In genomic region chr16:55474821-55475220, GRCh38 we compare ENCODE assay signal across 18 cellular contexts. TPM values are rescaled to one million over a fixed set of nuclear protein-coding genes. Genes with fewer than 3 reads are reported as not detected.
A peak's percentile ranks its signal among the peaks of the same experiment; 100 is the strongest.
DNase-seq lines count a peak whose midpoint lies in the region; ATAC-seq, FAIRE-seq and TF ChIP-seq lines count a peak whose summit lies in the region.
"Had no signal": no experiment of that assay in that cellular context is flagged by ENCODE, and none has a peak within 500 bp of the region (broad histone marks: within the 10 kb centered on the region; RNA-seq: fewer than 3 reads in every experiment).

No MANE protein-coding gene starts in this region.

- POLR2A ChIA-PET in Panc1 (lab: Charles Lee) = no interaction called here
- POLR2A ChIA-PET in activated CD4-positive, alpha-beta memory T cell treated with anti-CD3 and anti-CD28 coated beads for 36 hours (lab: Charles Lee) = no interaction called here

- H3K4me3 ChIP-seq in GM23248 (no peak overlapping the region), Panc1 (ENCODE audit: low read depth in 2 of 2, low read length in 2 of 2) (no peak overlapping the region), mesendoderm (ENCODE audit: low read length) (no peak overlapping the region), skeletal muscle tissue (ENCODE audit: low read length in 3 of 3) (no peak overlapping the region)
- H3K4me3 ChIP-seq: A549 had no signal

- H3K27ac ChIP-seq in GM23248 = no peak overlapping the region
- peak overlapping the region; percentile 74 for H3K27ac ChIP-seq in Panc1 (ENCODE audit: low read length)
- H3K27ac ChIP-seq in mesendoderm (ENCODE audit: low read depth, low read length) = peak overlapping the region; percentile 0
- H3K27ac ChIP-seq in skeletal muscle tissue (ENCODE audit: low read depth, low read length) = peak overlapping the region; percentile 8
- H3K27ac ChIP-seq: A549, C4-2B had no signal

- H3K79me1 ChIP-seq in mesendoderm (ENCODE audit: low read length) = no peaks in the 10 kb centered on the region

- TF ChIP-seq CTCF in Panc1 (IDR thresholded peaks at IDR 0.05) = no peak

- H3K9ac ChIP-seq in GM23248 (no peak overlapping the region), mesendoderm (ENCODE audit: low read length) (no peak overlapping the region), skeletal muscle tissue (ENCODE audit: low read depth in 1 of 3, low read length in 3 of 3) (no peak overlapping the region)

- peaks cover 43% of the 10 kb centered on the region for H3K4me1 ChIP-seq in GM23248 (ENCODE audit: insufficient read depth)
- peaks cover 53% of the 10 kb centered on the region for H3K4me1 ChIP-seq in Panc1 (ENCODE audit: control insufficient read depth, insufficient read depth, low read length)
- H3K4me1 ChIP-seq in mesendoderm (ENCODE audit: control insufficient read depth, low read depth, low read length) = peaks cover 16% of the 10 kb centered on the region
- H3K4me1 ChIP-seq in skeletal muscle tissue (ENCODE audit: control insufficient read depth in 3 of 3, insufficient read depth in 3 of 3, low read length in 3 of 3) = peaks cover 26 to 28% (median 26%) of the 10 kb centered on the region in 3 donors

- peak overlapping the region; percentile 87 for H2AK5ac ChIP-seq in mesendoderm (ENCODE audit: low read length)

- peak overlapping the region; percentile 81 for H2BK5ac ChIP-seq in mesendoderm (ENCODE audit: low read length)

- H3K4me2 ChIP-seq in GM23248 (ENCODE audit: unreplicated experiment) (no peak overlapping the region), mesendoderm (ENCODE audit: low read length) (no peak overlapping the region)
- H3K4me2 ChIP-seq: A549 had no signal

- H3K56ac ChIP-seq in mesendoderm (ENCODE audit: low read length) = peak overlapping the region; percentile 62

- in situ Hi-C loops in GM23248 (cut with MboI) = loop anchor here (25.0 kb wide), 1 partner anchor 887 kb away; no protein-coding TSS in a partner anchor
- in situ Hi-C loops in Panc1 (cut with HindIII; ENCODE audit: low pct_unique_long_range_greater_than_20kb, low sequenced_read_pairs) = no loop called here

- H3K27me3 Mint-ChIP-seq in activated CD4-positive, alpha-beta memory T cell treated with anti-CD3 and anti-CD28 coated beads for 36 hours = peaks cover 26% of the 10 kb centered on the region

- H4K5ac ChIP-seq in mesendoderm (ENCODE audit: low read length) = no peak overlapping the region

- DNase-seq in GM23248 (peak; percentile 26), Panc1 (ENCODE audit: low read depth, low spot score) (no peak), mesendoderm (peak; percentile 30), erythroblast (lab: John Stamatoyannopoulos, UW) (no peak), NCI-H524 treated with DMSO at 0.1 percent for 48 hours (lab: John Stamatoyannopoulos, UW) (no peak), GM19239 (ENCODE audit: insufficient read length, low spot score) (no peak)
- no peak for DNase-seq in activated CD4-positive, alpha-beta memory T cell treated with anti-CD3 and anti-CD28 coated beads for 36 hours
- DNase-seq: BE2C; CD4-positive, alpha-beta memory T cell; DMS79 treated with DMSO at 0.1 percent for 48 hours; EL; GOT3; H9 had no signal

- H3K4me1 Mint-ChIP-seq in activated CD4-positive, alpha-beta memory T cell treated with anti-CD3 and anti-CD28 coated beads for 36 hours (ENCODE audit: low read depth) = peaks cover 10% of the 10 kb centered on the region

- no peak for FAIRE-seq in GM19239 (lab: Jason Lieb, UNC)
- FAIRE-seq: A549, G401.6, GM12891 had no signal

- H3K79me2 ChIP-seq in GM23248 (ENCODE audit: insufficient read depth) (peaks cover 7% of the 10 kb centered on the region), mesendoderm (ENCODE audit: control insufficient read depth, insufficient read depth, low read length) (no peaks in the 10 kb centered on the region)

- H2BK120ac ChIP-seq in mesendoderm (ENCODE audit: low read depth, low read length) = no peak overlapping the region

- H3K27me3 ChIP-seq in GM23248 (replicated peaks; ENCODE audit: insufficient read depth) = no peaks in the 10 kb centered on the region
- H3K27me3 ChIP-seq in Panc1 (ENCODE audit: control insufficient read depth, insufficient read depth, low read length) = no peaks in the 10 kb centered on the region
- H3K27me3 ChIP-seq in mesendoderm (ENCODE audit: insufficient read depth, low read length, poor library complexity) = no peaks in the 10 kb centered on the region
- peaks cover 8 to 12% (median 9%) of the 10 kb centered on the region in 3 donors for H3K27me3 ChIP-seq in skeletal muscle tissue (ENCODE audit: control insufficient read depth in 3 of 3, insufficient read depth in 3 of 3, low read length in 3 of 3)
- H3K27me3 ChIP-seq: BE2C had no signal

- WGBS in GM23248 (ENCODE audit: low coverage in 1 of 2, low lambda C conversion rate in 2 of 2, missing lambda C conversion rate in 2 of 2), 2 experiments = 67 to 80% methylated on average over 3 of the region's 3 CpGs
- no CpG with 5 or more reads among the region's 3 CpGs for WGBS in mesendoderm (ENCODE audit: extremely low coverage, insufficient coverage, low lambda C conversion rate)

- H3K4ac ChIP-seq in mesendoderm (ENCODE audit: low read depth, low read length) = peak overlapping the region; percentile 58

- no peaks in the 10 kb centered on the region for H4K20me1 ChIP-seq in GM23248 (ENCODE audit: insufficient read depth)

- CTCF ChIA-PET in Panc1 (lab: Charles Lee) = no interaction called here
- CTCF ChIA-PET in activated CD4-positive, alpha-beta memory T cell treated with anti-CD3 and anti-CD28 coated beads for 36 hours (lab: Charles Lee) = interaction anchor here (2.8 kb wide), 1 partner anchor 10 kb away, joined by 17 read pairs; no protein-coding TSS in a partner anchor

- H2BK15ac ChIP-seq in mesendoderm (replicated peaks; ENCODE audit: low read depth) = no peak overlapping the region

- no peak overlapping the region for H3K23ac ChIP-seq in mesendoderm (ENCODE audit: low read length)

- H3K9me3 Mint-ChIP-seq in activated CD4-positive, alpha-beta memory T cell treated with anti-CD3 and anti-CD28 coated beads for 36 hours = no peaks in the 10 kb centered on the region
- H3K9me3 Mint-ChIP-seq: CD4-positive, alpha-beta memory T cell had no signal

- no peak for TF ChIP-seq POLR2A in erythroblast (IDR thresholded peaks at IDR 0.05; ENCODE audit: low read length)

- no TSS peak for BruUV-seq in Panc1 (replicated peaks; lab: Mats Ljungman, UMichigan)

- intact Hi-C loops in Panc1 (cut with micrococcal nuclease; ENCODE audit: unreplicated experiment) = loop anchor here (5.0 kb wide), 1 partner anchor 372 kb away; no protein-coding TSS in a partner anchor
- intact Hi-C loops in activated CD4-positive, alpha-beta memory T cell treated with anti-CD3 and anti-CD28 coated beads for 36 hours (cut with micrococcal nuclease) = loop anchor here (5.0 kb wide), 1 partner anchor 717 kb away; the partner anchor contains the start of gene GNAO1

- H3K18ac ChIP-seq in mesendoderm (ENCODE audit: low read length) = peak overlapping the region; percentile 69

- no peaks in the 10 kb centered on the region for H3K36me3 Mint-ChIP-seq in activated CD4-positive, alpha-beta memory T cell treated with anti-CD3 and anti-CD28 coated beads for 36 hours
- H3K36me3 Mint-ChIP-seq: CD4-positive, alpha-beta memory T cell had no signal

- no peak overlapping the region for H3K4me3 Mint-ChIP-seq in activated CD4-positive, alpha-beta memory T cell treated with anti-CD3 and anti-CD28 coated beads for 36 hours
- H3K4me3 Mint-ChIP-seq: CD4-positive, alpha-beta memory T cell had no signal

- no peak for ATAC-seq in Panc1
- ATAC-seq: A549 had no signal

- no peak overlapping the region for H3K27ac Mint-ChIP-seq in activated CD4-positive, alpha-beta memory T cell treated with anti-CD3 and anti-CD28 coated beads for 36 hours
- H3K27ac Mint-ChIP-seq: CD4-positive, alpha-beta memory T cell; H9 had no signal

- no peaks in the 10 kb centered on the region for H3K36me3 ChIP-seq in GM23248 (ENCODE audit: low read depth)
- no peaks in the 10 kb centered on the region for H3K36me3 ChIP-seq in Panc1 (ENCODE audit: control insufficient read depth, insufficient read depth, low read length)
- H3K36me3 ChIP-seq in mesendoderm (ENCODE audit: control insufficient read depth, insufficient read depth, low read length) = no peaks in the 10 kb centered on the region
- H3K36me3 ChIP-seq in skeletal muscle tissue (ENCODE audit: control insufficient read depth in 3 of 3, insufficient read depth in 3 of 3, low read length in 3 of 3) = no peaks in the 10 kb centered on the region
- H3K36me3 ChIP-seq: BE2C had no signal

- no peak overlapping the region for H2AFZ ChIP-seq in GM23248

- H3F3A ChIP-seq in GM23248 (ENCODE audit: insufficient read depth) = peaks cover 47% of the 10 kb centered on the region

- no peak overlapping the region for H4K8ac ChIP-seq in mesendoderm (ENCODE audit: low read depth, low read length)

- H3K9me2 ChIP-seq in GM23248 (ENCODE audit: insufficient read depth) = no peaks in the 10 kb centered on the region

- no peaks in the 10 kb centered on the region for H3K9me3 ChIP-seq in GM23248 (ENCODE audit: low read depth)
- no peaks in the 10 kb centered on the region for H3K9me3 ChIP-seq in Panc1 (ENCODE audit: control insufficient read depth, insufficient read depth, low read depth, low read length)
- no peaks in the 10 kb centered on the region for H3K9me3 ChIP-seq in skeletal muscle tissue (ENCODE audit: control insufficient read depth in 3 of 3, low read length in 3 of 3)
- H3K9me3 ChIP-seq: A549, BE2C had no signal

RNA-seq across cellular contexts. Expression of gene MMP2, which starts 4.2 kb away (rescaled TPM):
- total RNA-seq in GM23248 (2014; rRNA removed; shearing (Covaris generic)) = 1,212 and 1,299 TPM in 2 replicates
- polyA plus RNA-seq in GM23248 (2016; fragmentation: Nextera tagmentation; extraction: Ambion mirVana) = 1,457 and 1,484 TPM in 2 replicates
- 311 TPM for total RNA-seq in Panc1 (2021; ENCODE audit: unreplicated experiment)
- 316 TPM for polyA plus RNA-seq in Panc1 (2012; ENCODE audit: insufficient read length)
- polyA plus RNA-seq in mesendoderm (2013, experiment 1 of 2) = 49.5 TPM
- 47.4 TPM for polyA plus RNA-seq in mesendoderm (2013, experiment 2 of 2)
- total RNA-seq in skeletal muscle tissue = 194 TPM
- total RNA-seq in activated CD4-positive, alpha-beta memory T cell treated with anti-CD3 and anti-CD28 coated beads for 36 hours = not detected
- polyA plus RNA-seq: CD4-positive, alpha-beta memory T cell had no signal

RNA-seq across cellular contexts. Expression of gene LPCAT2, which starts 34.1 kb away (rescaled TPM):
- total RNA-seq in GM23248 (2014; rRNA removed; shearing (Covaris generic)) = 12.4 and 27.4 TPM in 2 replicates
- 11.4 and 11.7 TPM in 2 replicates for polyA plus RNA-seq in GM23248 (2016; fragmentation: Nextera tagmentation; extraction: Ambion mirVana)
- total RNA-seq in Panc1 (2021; ENCODE audit: unreplicated experiment) (62.1 TPM), skeletal muscle tissue (24.5 TPM)
- polyA plus RNA-seq in Panc1 (2012; ENCODE audit: insufficient read length) = 44.4 TPM
- polyA plus RNA-seq in mesendoderm (2013, experiment 1 of 2) = 4.7 TPM
- 4.3 TPM for polyA plus RNA-seq in mesendoderm (2013, experiment 2 of 2)
- under 1 TPM; 0.12 to 0.40 TPM for total RNA-seq in activated CD4-positive, alpha-beta memory T cell treated with anti-CD3 and anti-CD28 coated beads for 36 hours
- polyA plus RNA-seq: CD4-positive, alpha-beta memory T cell had no signal

Comparison
In these comparisons a context has a peak if more than half of its experiments do, and no peak if none do; other contexts are left out.
1. DNase-seq: peak in GM23248 (single experiment) and mesendoderm (single experiment); none in Panc1 (single experiment), erythroblast (0 of 2), NCI-H524 treated with DMSO at 0.1 percent for 48 hours (single experiment), GM19239 (single experiment) and activated CD4-positive, alpha-beta memory T cell treated with anti-CD3 and anti-CD28 coated beads for 36 hours (single experiment).
2. RNA of gene MMP2, which starts 4.2 kb away (total RNA-seq): 1,212 to 1,299 TPM in GM23248, 311 TPM in Panc1 (single experiment) and 194 TPM in skeletal muscle tissue (single experiment); not detected in activated CD4-positive, alpha-beta memory T cell treated with anti-CD3 and anti-CD28 coated beads for 36 hours; every median in the first group is over 100 times any median in the second.